In genomic region chr7:44116087-44116788, GRCh38 we compare ENCODE assay signal across 1 cellular context.
TF ChIP-seq lines count a peak whose summit lies in the region.

No MANE protein-coding gene starts in this region.

TF ChIP-seq in SK-N-SH treated with all-trans-retinoic acid at 6 μM for 48 hours, 23 proteins besides CTCF, POLR2A, EP300 and RAD21 (continued from another document):
- no peak for TF ChIP-seq POU6F1 (CRISPR knock-in tag; IDR thresholded peaks at IDR 0.05; ENCODE audit: borderline replicate concordance, low read depth)
- TF ChIP-seq TOX (CRISPR knock-in tag; IDR thresholded peaks at IDR 0.05; ENCODE audit: borderline replicate concordance): no peak
- no peak for TF ChIP-seq ISL1 (CRISPR knock-in tag; IDR thresholded peaks at IDR 0.05)
- TF ChIP-seq ESRRG (CRISPR knock-in tag; IDR thresholded peaks at IDR 0.05): no peak
- no peak for TF ChIP-seq SNAI2 (CRISPR knock-in tag; IDR thresholded peaks at IDR 0.05)
- no peak for TF ChIP-seq ZC3H10 (CRISPR knock-in tag; IDR thresholded peaks at IDR 0.05)
- no peak for TF ChIP-seq CREB5 (CRISPR knock-in tag; IDR thresholded peaks at IDR 0.05; ENCODE audit: low read depth)
- TF ChIP-seq ZNF565 (CRISPR knock-in tag; conservative IDR thresholded peaks at IDR 0.05; ENCODE audit: low read depth): no peak
- no peak for TF ChIP-seq ZNF70 (CRISPR knock-in tag; IDR thresholded peaks at IDR 0.05)
- TF ChIP-seq TCF4 (CRISPR knock-in tag; IDR thresholded peaks at IDR 0.05; ENCODE audit: borderline replicate concordance): no peak
- no peak for TF ChIP-seq ZNF8 (CRISPR knock-in tag; IDR thresholded peaks at IDR 0.05)
TF ChIP-seq in SK-N-SH treated with all-trans-retinoic acid at 6 μM for 48 hours: peak in this region for 0.
